Comparison of ENCODE assay signal across 12 cellular contexts in genomic region chr4:8308856-8309771, GRCh38. TPM values are rescaled to one million over a fixed set of nuclear protein-coding genes. Genes with fewer than 3 reads are reported as not detected.
DNase-seq lines count a peak whose midpoint lies in the region; FAIRE-seq and TF ChIP-seq lines count a peak whose summit lies in the region.
"Had no signal": no experiment of that assay in that cellular context is flagged by ENCODE, and none has a peak within 500 bp of the region (broad histone marks: within the 10 kb centered on the region; RNA-seq: fewer than 3 reads in every experiment).

No MANE protein-coding gene starts in this region.

- no peak for FAIRE-seq in H1 (lab: Jason Lieb, UNC)
- FAIRE-seq in kidney (lab: Jason Lieb, UNC): no peak

- H4K91ac ChIP-seq in H9 (ENCODE audit: insufficient read length, low read depth, low read length): no peak overlapping the region
- no peak overlapping the region for H4K91ac ChIP-seq in H1 (replicated peaks; ENCODE audit: insufficient read length, low read length)

- H3K9me3 ChIP-seq in H9 (ENCODE audit: control insufficient read depth, low read depth, low read length) (no peaks in the 10 kb centered on the region), H1 (ENCODE audit: insufficient read depth in 2 of 2, low read depth in 1 of 2, low read length in 1 of 2) (no peaks in the 10 kb centered on the region; a peak in 2 of 4 replicates), kidney (ENCODE audit: control insufficient read depth in 1 of 2, low read length in 2 of 2) (no peaks in the 10 kb centered on the region), spleen (peaks cover 0 to 16% (median 10%) of the 10 kb centered on the region in 8 donors)

- peaks cover 4 to 9% of the 10 kb centered on the region in 2 experiments for H3K4me1 Mint-ChIP-seq in H9
- H3K4me1 Mint-ChIP-seq in activated naive CD4-positive, alpha-beta T cell treated with anti-CD3 and anti-CD28 coated beads for 36 hours (ENCODE audit: low read depth): no peaks in the 10 kb centered on the region
- H3K4me1 Mint-ChIP-seq: CD4-positive, alpha-beta memory T cell; stimulated activated effector memory CD8-positive, alpha-beta T cell treated with anti-CD3 and anti-CD28 coated beads, Interleukin-12 subunit alpha, Interleukin-12 subunit beta, amount 100 ng/mL, for 72 hours had no signal

- H3K4me3 ChIP-seq in H1 (ENCODE audit: extremely low read depth in 1 of 4, insufficient read depth in 2 of 4, low read depth in 3 of 4, low read length in 4 of 4) (no peak overlapping the region), kidney (ENCODE audit: low read length in 2 of 2) (no peak overlapping the region), spleen (no peak overlapping the region)

- TF ChIP-seq EP300 in H1 (IDR thresholded peaks at IDR 0.05; ENCODE audit: borderline replicate concordance in 1 of 2, low read depth in 2 of 2, low read length in 2 of 2): no peak

- H3K27ac ChIP-seq in H9 (ENCODE audit: insufficient read length, low read depth, low read length): no peak overlapping the region
- H3K27ac ChIP-seq in H1 (ENCODE audit: low read depth, low read length): no peak overlapping the region; the same call in 1 of the 2 replicates
- H3K27ac ChIP-seq in kidney (ENCODE audit: low read depth in 2 of 2, low read length in 2 of 2): no peak overlapping the region
- H3K27ac ChIP-seq in spleen: no peak overlapping the region
- H3K27ac ChIP-seq: WERI-Rb-1 had no signal

- H3K23me2 ChIP-seq in H9 (ENCODE audit: insufficient read length, low read depth, low read length, poor library complexity, severe bottlenecking) (no peaks in the 10 kb centered on the region), H1 (ENCODE audit: low read depth, low read length) (no peaks in the 10 kb centered on the region)

- no peak overlapping the region for H2AK5ac ChIP-seq in H9 (ENCODE audit: insufficient read length, low read length)
- no peak overlapping the region for H2AK5ac ChIP-seq in H1 (ENCODE audit: low read depth, low read length)

- H3K27me3 Mint-ChIP-seq in H9 (ENCODE audit: low read depth): peaks cover 21% of the 10 kb centered on the region
- no peaks in the 10 kb centered on the region for H3K27me3 Mint-ChIP-seq in activated naive CD4-positive, alpha-beta T cell treated with anti-CD3 and anti-CD28 coated beads for 36 hours (ENCODE audit: low read depth)

- H2BK15ac ChIP-seq in H9 (ENCODE audit: low read depth, low read length) (no peak overlapping the region), H1 (ENCODE audit: low read length) (no peak overlapping the region)

- H2BK20ac ChIP-seq in H9 (ENCODE audit: low read depth, low read length, poor library complexity, severe bottlenecking) (no peak overlapping the region), H1 (ENCODE audit: low read length) (no peak overlapping the region)

- H3K4ac ChIP-seq in H9 (ENCODE audit: low read depth, low read length) (no peak overlapping the region), H1 (replicated peaks; ENCODE audit: insufficient read length, low read depth, low read length) (no peak overlapping the region)

- POLR2A ChIA-PET in H1 (lab: Charles Lee; ENCODE audit: partially characterized antibody): no interaction called here

- no peak overlapping the region for H2AFZ ChIP-seq in H9 (ENCODE audit: low read length)
- H2AFZ ChIP-seq in H1 (ENCODE audit: low read length): no peak overlapping the region

- H3K56ac ChIP-seq in H9 (ENCODE audit: insufficient read length, low read depth, low read length) (no peak overlapping the region), H1 (replicated peaks; ENCODE audit: insufficient read length, low read depth, low read length) (no peak overlapping the region)

- H3K4me3 Mint-ChIP-seq in H9: no peak overlapping the region
- H3K4me3 Mint-ChIP-seq in activated naive CD4-positive, alpha-beta T cell treated with anti-CD3 and anti-CD28 coated beads for 36 hours: no peak overlapping the region
- H3K4me3 Mint-ChIP-seq: CD4-positive, alpha-beta memory T cell; stimulated activated effector memory CD8-positive, alpha-beta T cell treated with anti-CD3 and anti-CD28 coated beads, Interleukin-12 subunit alpha, Interleukin-12 subunit beta, amount 100 ng/mL, for 72 hours had no signal

- H3K18ac ChIP-seq in H9 (ENCODE audit: insufficient read length, low read depth, low read length) (no peak overlapping the region), H1 (ENCODE audit: extremely low read depth, low read length) (no peak overlapping the region)

- H3K79me1 ChIP-seq in H9 (ENCODE audit: insufficient read depth, low read depth, low read length, poor library complexity, severe bottlenecking): no peaks in the 10 kb centered on the region
- H3K79me1 ChIP-seq in H1 (ENCODE audit: low read depth, low read length): no peaks in the 10 kb centered on the region

- no CpG with 5 or more reads among the region's 24 CpGs for WGBS in H9 (ENCODE audit: extremely low coverage, insufficient read length, low lambda C conversion rate)
- 86% methylated on average over 20 of the region's 24 CpGs; no CpG with 5 or more reads in 1 of the 2 experiments for WGBS in H1 (ENCODE audit: extremely low coverage in 1 of 2, insufficient coverage in 1 of 2, insufficient read length in 1 of 2, insufficient replicate concordance in 2 of 2, low coverage in 1 of 2, low lambda C conversion rate in 2 of 2, missing lambda C conversion rate in 1 of 2), 2 experiments
- WGBS in spleen, 5 donors: 73 to 88% (median 82%) methylated on average over 17 to 24 of the region's 24 CpGs

- no peaks in the 10 kb centered on the region for H3K4me1 ChIP-seq in H9 (ENCODE audit: insufficient read depth, low read length)
- H3K4me1 ChIP-seq in H1 (replicated peaks in 1 of 4; ENCODE audit: control insufficient read depth in 3 of 4, insufficient read depth in 4 of 4, low read length in 3 of 4): peaks cover 0 to 9% (median 6%) of the 10 kb centered on the region in 4 experiments; a peak in 4 of 7 replicates
- H3K4me1 ChIP-seq in kidney (ENCODE audit: control insufficient read depth in 1 of 2, insufficient read depth in 1 of 2, low read depth in 1 of 2, low read length in 2 of 2): no peaks in the 10 kb centered on the region
- H3K4me1 ChIP-seq in spleen: peaks cover 0 to 7% (median 0%) of the 10 kb centered on the region in 6 donors

- H3K9ac ChIP-seq in H9 (ENCODE audit: extremely low read depth, insufficient read length, low read length): no peak overlapping the region
- H3K9ac ChIP-seq in H1 (replicated peaks in 1 of 4; ENCODE audit: extremely low read depth in 1 of 4, low read depth in 3 of 4, low read length in 3 of 4): no peak overlapping the region
- H3K9ac ChIP-seq in kidney (ENCODE audit: low read length in 2 of 2): no peak overlapping the region

- H4K20me1 ChIP-seq in H9 (ENCODE audit: control insufficient read depth, insufficient read depth, insufficient read length): no peaks in the 10 kb centered on the region
- H4K20me1 ChIP-seq in H1 (replicated peaks in 1 of 2; ENCODE audit: control insufficient read depth in 1 of 2, insufficient read depth in 2 of 2, low read length in 2 of 2): no peaks in the 10 kb centered on the region

- H2BK5ac ChIP-seq in H9 (ENCODE audit: insufficient read length, low read length): no peak overlapping the region
- H2BK5ac ChIP-seq in H1 (ENCODE audit: low read depth, low read length): no peak overlapping the region

- no peak overlapping the region for H3T11ph ChIP-seq in H9 (ENCODE audit: low read length)

- H4K8ac ChIP-seq in H9 (replicated peaks; ENCODE audit: insufficient read length, low read depth, low read length) (no peak overlapping the region), H1 (ENCODE audit: extremely low read depth, insufficient read depth, low read length) (no peak overlapping the region; the same call in 1 of the 2 replicates)

- peak overlapping the region in 1 of 3 experiments; percentile 86; a peak in 1 of 7 replicates for H3K27ac Mint-ChIP-seq in H9
- no peak overlapping the region for H3K27ac Mint-ChIP-seq in activated naive CD4-positive, alpha-beta T cell treated with anti-CD3 and anti-CD28 coated beads for 36 hours
- H3K27ac Mint-ChIP-seq: CD4-positive, alpha-beta memory T cell; stimulated activated effector memory CD8-positive, alpha-beta T cell treated with anti-CD3 and anti-CD28 coated beads, Interleukin-12 subunit alpha, Interleukin-12 subunit beta, amount 100 ng/mL, for 72 hours had no signal

- intact Hi-C loops in kidney (cut with DNase I) (no loop called here), spleen (cut with DNase I; ENCODE audit: low total_unique reads) (no loop called here)
- intact Hi-C loops in activated naive CD4-positive, alpha-beta T cell treated with anti-CD3 and anti-CD28 coated beads for 36 hours (cut with micrococcal nuclease): no loop called here

- TF ChIP-seq RAD21 in H1 (IDR thresholded peaks at IDR 0.05 in 1 of 2, conservative IDR thresholded peaks at IDR 0.05 in 1 of 2; ENCODE audit: low read depth in 2 of 2, low read length in 2 of 2): peak in 1 of 2 experiments; percentile 11; a peak in 1 of 4 replicates

- TF ChIP-seq POLR2A in H1 (IDR thresholded peaks at IDR 0.05; ENCODE audit: control extremely low read depth in 1 of 2, low read depth in 2 of 2, low read length in 2 of 2) (no peak), spleen (IDR thresholded peaks at IDR 0.05) (no peak)

- DNase-seq in H9: no peak
- no peak for DNase-seq in H1 (ENCODE audit: low read depth in 1 of 2, low spot score in 2 of 2)
- DNase-seq in kidney: peak; percentile 74
- DNase-seq in spleen: peak; percentile 69
- no peak for DNase-seq in GDM1 (lab: John Stamatoyannopoulos, UW)
- no peak for DNase-seq in activated naive CD4-positive, alpha-beta T cell treated with anti-CD3 and anti-CD28 coated beads for 36 hours
- DNase-seq in NCI-H226: no peak
- no peak for DNase-seq in NCI-H1694 (lab: John Stamatoyannopoulos, UW)
- DNase-seq: CD4-positive, alpha-beta memory T cell; effector CD8-positive, alpha-beta T cell; WERI-Rb-1 had no signal

- H3K23ac ChIP-seq in H9 (ENCODE audit: insufficient read length, low read depth, low read length) (no peak overlapping the region), H1 (ENCODE audit: insufficient read length) (no peak overlapping the region)

- H3K79me2 ChIP-seq in H9 (ENCODE audit: insufficient read depth, low read length) (no peaks in the 10 kb centered on the region), H1 (ENCODE audit: control insufficient read depth in 1 of 2, insufficient read depth in 2 of 2, low read length in 2 of 2) (no peaks in the 10 kb centered on the region)

- H3K27me3 ChIP-seq in H9 (ENCODE audit: insufficient read depth, low read length): no peaks in the 10 kb centered on the region
- H3K27me3 ChIP-seq in H1 (replicated peaks in 1 of 4; ENCODE audit: control insufficient read depth in 3 of 4, extremely low read depth in 1 of 4, insufficient read depth in 3 of 4, low read length in 3 of 4): peaks cover 0 to 4% (median 0%) of the 10 kb centered on the region in 4 experiments; a peak in 3 of 7 replicates
- H3K27me3 ChIP-seq in spleen (replicated peaks in 1 of 7): peaks cover 0 to 60% (median 0%) of the 10 kb centered on the region in 7 donors

- H4K5ac ChIP-seq in H9 (ENCODE audit: insufficient read length, low read depth, low read length): no peak overlapping the region
- H4K5ac ChIP-seq in H1 (ENCODE audit: insufficient read length, low read depth, low read length): no peak overlapping the region

- H3K36me3 ChIP-seq in H1 (ENCODE audit: control insufficient read depth in 2 of 4, insufficient read depth in 4 of 4, low read length in 3 of 4) (no peaks in the 10 kb centered on the region), kidney (ENCODE audit: control insufficient read depth in 1 of 2, insufficient read depth in 2 of 2, low read length in 2 of 2) (no peaks in the 10 kb centered on the region), spleen (peaks cover 0 to 3% (median 0%) of the 10 kb centered on the region in 6 donors)
- H3K36me3 ChIP-seq: WERI-Rb-1 had no signal

- H2BK12ac ChIP-seq in H9 (ENCODE audit: insufficient read length, low read depth, low read length): no peak overlapping the region
- H2BK12ac ChIP-seq in H1 (ENCODE audit: low read depth, low read length): no peak overlapping the region

- H3K4me2 ChIP-seq in H9 (ENCODE audit: insufficient read depth, insufficient read length, low read length) (no peak overlapping the region), H1 (ENCODE audit: insufficient read depth in 1 of 2, low read depth in 2 of 2, low read length in 2 of 2) (no peak overlapping the region)

- CTCF ChIA-PET in H1 (lab: Charles Lee; ENCODE audit: partially characterized antibody): interaction anchor here (4.3 kb wide), 1 partner anchor 9 kb away, joined by 43 read pairs; no protein-coding TSS in a partner anchor
- CTCF ChIA-PET in activated naive CD4-positive, alpha-beta T cell treated with anti-CD3 and anti-CD28 coated beads for 36 hours (lab: Charles Lee): no interaction called here

- H3K36me3 Mint-ChIP-seq in H9 (ENCODE audit: insufficient read depth in 1 of 3, low read depth in 3 of 3): no peaks in the 10 kb centered on the region
- H3K36me3 Mint-ChIP-seq in activated naive CD4-positive, alpha-beta T cell treated with anti-CD3 and anti-CD28 coated beads for 36 hours (ENCODE audit: low read depth): no peaks in the 10 kb centered on the region
- H3K36me3 Mint-ChIP-seq: CD4-positive, alpha-beta memory T cell; stimulated activated effector memory CD8-positive, alpha-beta T cell treated with anti-CD3 and anti-CD28 coated beads, Interleukin-12 subunit alpha, Interleukin-12 subunit beta, amount 100 ng/mL, for 72 hours had no signal

- H3K9me3 Mint-ChIP-seq in H9: peaks cover 3 to 7% of the 10 kb centered on the region in 2 experiments; a peak in 3 of 5 replicates
- peaks cover 11% of the 10 kb centered on the region for H3K9me3 Mint-ChIP-seq in activated naive CD4-positive, alpha-beta T cell treated with anti-CD3 and anti-CD28 coated beads for 36 hours
- H3K9me3 Mint-ChIP-seq: stimulated activated effector memory CD8-positive, alpha-beta T cell treated with anti-CD3 and anti-CD28 coated beads, Interleukin-12 subunit alpha, Interleukin-12 subunit beta, amount 100 ng/mL, for 72 hours had no signal

- H3K14ac ChIP-seq in H9 (ENCODE audit: insufficient read depth, low read length) (peak overlapping the region; percentile 40; the same call in 1 of the 2 replicates), H1 (ENCODE audit: insufficient read length) (no peak overlapping the region)

- H2BK120ac ChIP-seq in H9 (ENCODE audit: low read depth, low read length, poor library complexity, severe bottlenecking): no peak overlapping the region
- no peak overlapping the region for H2BK120ac ChIP-seq in H1 (replicated peaks; ENCODE audit: low read depth, low read length)

- peak; percentile 21; the same call in 2 of the 3 replicates for TF ChIP-seq CTCF in H9 (conservative IDR thresholded peaks at IDR 0.05)
- no peak for TF ChIP-seq CTCF in H1 (IDR thresholded peaks at IDR 0.05; ENCODE audit: control extremely low read depth in 1 of 3, insufficient read depth in 1 of 3, low read depth in 1 of 3, low read length in 3 of 3)
- no peak for TF ChIP-seq CTCF in kidney (IDR thresholded peaks at IDR 0.05; ENCODE audit: borderline replicate concordance, extremely low read depth, insufficient read depth)
- TF ChIP-seq CTCF in spleen (IDR thresholded peaks at IDR 0.05 in 8 of 11, conservative IDR thresholded peaks at IDR 0.05 in 3 of 11): no peak

RNA-seq across cellular contexts. Expression of gene HTRA3, which starts 39.6 kb away (rescaled TPM):
- 2.9 and 3.0 TPM in 2 replicates for total RNA-seq in H9 (2021)
- 2.9 and 3.2 TPM in 2 replicates for total RNA-seq in H1 (2021; fragmentation: NEBNext Ultra II Directional; extraction: Animal tissue kit (Norgen Biotek cat#: 25700))
- 4.5 and 5.8 TPM in 2 replicates for polyA plus RNA-seq in H1 (2011; rRNA removed)
- 3.3 TPM for polyA plus RNA-seq in H1 (2011; cell fraction: cytosol; rRNA removed)
- polyA plus RNA-seq in H1 (2011; cell fraction: nucleus; rRNA removed): 3.1 TPM
- polyA plus RNA-seq in H1 (2012, experiment 1 of 2): 2.8 to 5.6 TPM (median 4.0 TPM) in 4 replicates
- polyA plus RNA-seq in H1 (2012, experiment 2 of 2): 3.3 TPM
- 3.4 TPM for polyA plus RNA-seq in H1 (2013, experiment 1 of 2)
- 3.3 TPM for polyA plus RNA-seq in H1 (2013, experiment 2 of 2)
- polyA minus RNA-seq in H1 (2011; rRNA and poly(A)+ RNA removed): 1.1 and 1.2 TPM in 2 replicates
- 1.2 TPM for polyA minus RNA-seq in H1 (2011; cell fraction: cytosol; rRNA and poly(A)+ RNA removed)
- 1.3 TPM for polyA minus RNA-seq in H1 (2011; cell fraction: nucleus; rRNA and poly(A)+ RNA removed)
- 1.7 TPM for total RNA-seq in kidney
- polyA plus RNA-seq in kidney (ENCODE audit: insufficient read depth, low read depth, low replicate concordance): 6.5 TPM
- 1 to 10 TPM; 1.2 to 5.5 (median 3.1) TPM for total RNA-seq in spleen
- polyA plus RNA-seq in spleen: 1 to 10 TPM in 2 of 3 donors, under 1 TPM in 1; 0.26 to 2.5 (median 1.9) TPM
- total RNA-seq in activated naive CD4-positive, alpha-beta T cell treated with anti-CD3 and anti-CD28 coated beads for 36 hours: not detected
- total RNA-seq: CD4-positive, alpha-beta memory T cell had no signal
- polyA plus RNA-seq: CD4-positive, alpha-beta memory T cell had no signal

Comparison
In these comparisons a context has a peak if more than half of its experiments do, and no peak if none do; other contexts are left out.
1. DNase-seq: peak in kidney (single experiment) and spleen (single experiment); none in H9 (single experiment), H1 (0 of 2), GDM1 (single experiment), activated naive CD4-positive, alpha-beta T cell treated with anti-CD3 and anti-CD28 coated beads for 36 hours (single experiment), NCI-H226 (single experiment) and NCI-H1694 (single experiment).